29 cellular contexts compared by ENCODE assay signal in genomic region chr6:17808609-17809008, GRCh38.
"Had no signal": no experiment of that assay in that cellular context is flagged by ENCODE, and none has a peak within 500 bp of the region (broad histone marks: within the 10 kb centered on the region; RNA-seq: fewer than 3 reads in every experiment).

No MANE protein-coding gene starts in this region.

- DNase-seq: activated B cell treated with CpG ODN at 0.5 μM for 24 hours; activated CD4-positive, alpha-beta memory T cell treated with anti-CD3 and anti-CD28 coated beads for 36 hours; activated CD4-positive, alpha-beta T cell treated with anti-CD3 and anti-CD28 coated beads for 1 hour; activated CD4-positive, alpha-beta T cell treated with anti-CD3 and anti-CD28 coated beads, Interleukin-2, amount 10 ng/mL, durations not matched to agents 7 days and 5 days; activated CD8-positive, alpha-beta memory T cell treated with anti-CD3 and anti-CD28 coated beads for 24 hours; activated gamma-delta T cell; activated naive CD4-positive, alpha-beta T cell treated with anti-CD3 and anti-CD28 coated beads for 36 hours; activated T-cell treated with anti-CD3 and anti-CD28 coated beads, Interleukin-2, amount 50 U/mL, for 4 hours; brain microvascular endothelial cell; MV-4-11; NCI-H1105; NCI-H146; NCI-H187 treated with DMSO at 0.1 percent for 48 hours; NCI-H2081 treated with DMSO at 0.1 percent for 48 hours; NCI-H446; NCI-H524 treated with DMSO at 0.1 percent for 48 hours; NCI-H748 treated with DMSO at 0.1 percent for 48 hours; OCI-M1; Peyer's patch; Right ventricle myocardium superior; T-cell; T-helper 2 cell; T1000 had no signal

- H3K4me3 ChIP-seq: cardiac muscle cell, K562, Peyer's patch, SJSA1 had no signal

- H3K27me3 ChIP-seq: brain microvascular endothelial cell, cardiac muscle cell, Peyer's patch, SJSA1 had no signal

- H3K9me3 ChIP-seq: Peyer's patch, SJSA1 had no signal

- H3K27ac ChIP-seq: brain microvascular endothelial cell, cardiac muscle cell, Peyer's patch, RWPE1, SJSA1 had no signal

- FAIRE-seq: K562, TTC549 had no signal

- H3K4me1 ChIP-seq: Peyer's patch had no signal

- ATAC-seq: activated T-cell treated with anti-CD3 and anti-CD28 coated beads, Interleukin-2, amount 50 U/mL, for 4 hours; K562; SK-N-SH treated with all-trans-retinoic acid at 6 μM for 48 hours; T-cell had no signal
